In the genomic region with DNA sequence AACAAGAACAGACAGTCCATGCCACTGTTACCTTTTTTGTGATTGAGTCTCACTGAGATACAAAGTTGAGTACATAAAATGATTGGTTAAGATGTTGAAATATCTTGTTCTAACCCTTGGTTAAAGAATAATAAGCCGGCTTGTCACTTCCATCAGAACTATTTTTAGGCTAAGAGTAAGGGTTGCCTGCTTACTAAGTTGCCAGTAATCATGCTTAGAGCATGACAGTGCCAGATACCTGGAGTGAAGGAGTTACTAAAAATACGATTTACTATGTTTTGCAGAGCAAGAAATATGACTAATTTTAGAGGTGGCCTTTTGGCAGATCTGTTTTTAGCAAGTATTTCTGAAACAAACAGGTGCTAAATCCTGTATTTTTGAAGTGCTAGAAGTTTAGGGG, we compare ENCODE assay signal across 19 cellular contexts. TPM values are rescaled to one million over a fixed set of nuclear protein-coding genes. Genes with fewer than 3 reads are reported as not detected.
"Had no signal": no experiment of that assay in that cellular context is flagged by ENCODE, and none has a peak within 500 bp of the region (broad histone marks: within the 10 kb centered on the region; RNA-seq: fewer than 3 reads in every experiment).

No MANE protein-coding gene starts in this region.

- H3K4me3 Mint-ChIP-seq: activated naive CD4-positive, alpha-beta T cell treated with anti-CD3 and anti-CD28 coated beads, Interleukin-2, amount 50 U/mL, for 24 hours; naive thymus-derived CD8-positive, alpha-beta T cell had no signal

- H3K36me3 ChIP-seq: adrenal gland, neutrophil, right lobe of liver, transverse colon had no signal

- H3K27ac Mint-ChIP-seq: activated naive CD4-positive, alpha-beta T cell treated with anti-CD3 and anti-CD28 coated beads, Interleukin-2, amount 50 U/mL, for 24 hours had no signal

- H3K4me3 ChIP-seq: adrenal gland, right lobe of liver, SK-N-MC, transverse colon had no signal

- FAIRE-seq: endothelial cell of umbilical vein had no signal

- H3K36me3 Mint-ChIP-seq: activated naive CD4-positive, alpha-beta T cell treated with anti-CD3 and anti-CD28 coated beads, Interleukin-2, amount 50 U/mL, for 24 hours had no signal

- H3K27ac ChIP-seq: adrenal gland, neutrophil, right lobe of liver, SK-N-MC, transverse colon had no signal

- H3K9me3 Mint-ChIP-seq: activated naive CD4-positive, alpha-beta T cell treated with anti-CD3 and anti-CD28 coated beads, Interleukin-2, amount 50 U/mL, for 24 hours; naive thymus-derived CD8-positive, alpha-beta T cell had no signal

- DNase-seq: activated CD4-positive, alpha-beta T cell treated with anti-CD3 and anti-CD28 coated beads for 1 hour; activated CD4-positive, alpha-beta T cell treated with anti-CD3 and anti-CD28 coated beads, Interleukin-2, amount 50 U/mL, for 48 hours; activated effector memory CD4-positive, alpha-beta T cell treated with Interleukin-2 at 50 U/mL for 16 hours; activated T-cell treated with anti-CD3 and anti-CD28 coated beads, Interleukin-2, amount 50 U/mL, for 1 hour; effector CD8-positive, alpha-beta T cell; foreskin fibroblast; glutamatergic neuron; left cardiac atrium; mammary epithelial cell; naive thymus-derived CD8-positive, alpha-beta T cell; right lobe of liver; stimulated activated naive CD8-positive, alpha-beta T cell treated with anti-CD3 and anti-CD28 coated beads, Interleukin-15, Interleukin-2, amounts not matched to agents 100 U/mL and 50 U/mL, for 24 hours; T-helper 1 cell; transverse colon had no signal

- H3K4me1 Mint-ChIP-seq: activated naive CD4-positive, alpha-beta T cell treated with anti-CD3 and anti-CD28 coated beads, Interleukin-2, amount 50 U/mL, for 24 hours had no signal

- ATAC-seq: naive thymus-derived CD8-positive, alpha-beta T cell; stimulated activated naive CD8-positive, alpha-beta T cell treated with anti-CD3 and anti-CD28 coated beads, Interleukin-15, Interleukin-2, amounts not matched to agents 100 U/mL and 50 U/mL, for 24 hours had no signal

- H3K9me3 ChIP-seq: adrenal gland, neutrophil, right lobe of liver, transverse colon had no signal

- H3K27me3 ChIP-seq: adrenal gland, right lobe of liver had no signal

RNA-seq across cellular contexts. Expression of gene HUNK, which starts 6.0 kb away (rescaled TPM):
- total RNA-seq: endothelial cell of umbilical vein had no signal
- polyA plus RNA-seq: endothelial cell of umbilical vein had no signal
